Comparison of ENCODE assay signal across 1 cellular context in the genomic region with DNA sequence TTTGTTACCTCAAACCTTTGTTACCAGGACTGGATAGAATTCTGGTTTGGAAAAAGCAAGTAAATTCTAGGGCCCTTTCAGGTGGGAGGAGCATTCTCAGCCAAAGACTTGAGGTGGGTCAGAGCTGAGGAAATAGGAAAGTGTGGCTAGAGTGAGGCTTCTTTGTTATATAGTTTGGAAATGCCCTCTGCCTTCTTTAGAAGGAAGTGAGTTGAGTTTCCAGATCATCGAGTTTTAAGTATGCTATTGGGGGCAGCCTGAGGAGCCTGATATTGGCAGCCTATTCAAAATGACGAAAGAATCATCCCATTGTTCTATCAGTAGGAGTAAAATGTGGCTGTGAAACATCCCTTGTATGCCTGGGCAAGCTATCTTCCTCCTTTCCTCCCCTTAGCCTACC.
TF ChIP-seq lines count a peak whose summit lies in the region.

No MANE protein-coding gene starts in this region.

TF ChIP-seq in H1, 55 proteins besides CTCF, POLR2A, EP300 and RAD21:
- TF ChIP-seq TAF1 (IDR thresholded peaks at IDR 0.05; ENCODE audit: low read depth, low read length) = no peak
- TF ChIP-seq CEBPB (IDR thresholded peaks at IDR 0.05; ENCODE audit: low read depth, low read length) = no peak
- TF ChIP-seq RFX5 (IDR thresholded peaks at IDR 0.05; ENCODE audit: borderline replicate concordance, low read depth, low read length) = no peak
- TF ChIP-seq FOSL1 (IDR thresholded peaks at IDR 0.05; ENCODE audit: insufficient read depth, low read depth, low read length) = no peak
- no peak for TF ChIP-seq KDM5A (IDR thresholded peaks at IDR 0.05; ENCODE audit: low read length)
- TF ChIP-seq SRF (IDR thresholded peaks at IDR 0.05; ENCODE audit: low read depth, low read length) = no peak
- no peak for TF ChIP-seq TAF7 (optimal IDR thresholded peaks at IDR 0.05; ENCODE audit: borderline replicate concordance, low read depth, low read length)
- TF ChIP-seq SP1 (IDR thresholded peaks at IDR 0.05; ENCODE audit: low read depth, low read length) = no peak
- TF ChIP-seq CBX8 (IDR thresholded peaks at IDR 0.05; ENCODE audit: borderline replicate concordance, low read depth, low read length) = no peak
- no peak for TF ChIP-seq JUN (IDR thresholded peaks at IDR 0.05; ENCODE audit: low read depth, low read length)
- no peak for TF ChIP-seq RBBP5 (IDR thresholded peaks at IDR 0.05; ENCODE audit: borderline replicate concordance, low read depth, low read length)
- TF ChIP-seq, protein P1, sequence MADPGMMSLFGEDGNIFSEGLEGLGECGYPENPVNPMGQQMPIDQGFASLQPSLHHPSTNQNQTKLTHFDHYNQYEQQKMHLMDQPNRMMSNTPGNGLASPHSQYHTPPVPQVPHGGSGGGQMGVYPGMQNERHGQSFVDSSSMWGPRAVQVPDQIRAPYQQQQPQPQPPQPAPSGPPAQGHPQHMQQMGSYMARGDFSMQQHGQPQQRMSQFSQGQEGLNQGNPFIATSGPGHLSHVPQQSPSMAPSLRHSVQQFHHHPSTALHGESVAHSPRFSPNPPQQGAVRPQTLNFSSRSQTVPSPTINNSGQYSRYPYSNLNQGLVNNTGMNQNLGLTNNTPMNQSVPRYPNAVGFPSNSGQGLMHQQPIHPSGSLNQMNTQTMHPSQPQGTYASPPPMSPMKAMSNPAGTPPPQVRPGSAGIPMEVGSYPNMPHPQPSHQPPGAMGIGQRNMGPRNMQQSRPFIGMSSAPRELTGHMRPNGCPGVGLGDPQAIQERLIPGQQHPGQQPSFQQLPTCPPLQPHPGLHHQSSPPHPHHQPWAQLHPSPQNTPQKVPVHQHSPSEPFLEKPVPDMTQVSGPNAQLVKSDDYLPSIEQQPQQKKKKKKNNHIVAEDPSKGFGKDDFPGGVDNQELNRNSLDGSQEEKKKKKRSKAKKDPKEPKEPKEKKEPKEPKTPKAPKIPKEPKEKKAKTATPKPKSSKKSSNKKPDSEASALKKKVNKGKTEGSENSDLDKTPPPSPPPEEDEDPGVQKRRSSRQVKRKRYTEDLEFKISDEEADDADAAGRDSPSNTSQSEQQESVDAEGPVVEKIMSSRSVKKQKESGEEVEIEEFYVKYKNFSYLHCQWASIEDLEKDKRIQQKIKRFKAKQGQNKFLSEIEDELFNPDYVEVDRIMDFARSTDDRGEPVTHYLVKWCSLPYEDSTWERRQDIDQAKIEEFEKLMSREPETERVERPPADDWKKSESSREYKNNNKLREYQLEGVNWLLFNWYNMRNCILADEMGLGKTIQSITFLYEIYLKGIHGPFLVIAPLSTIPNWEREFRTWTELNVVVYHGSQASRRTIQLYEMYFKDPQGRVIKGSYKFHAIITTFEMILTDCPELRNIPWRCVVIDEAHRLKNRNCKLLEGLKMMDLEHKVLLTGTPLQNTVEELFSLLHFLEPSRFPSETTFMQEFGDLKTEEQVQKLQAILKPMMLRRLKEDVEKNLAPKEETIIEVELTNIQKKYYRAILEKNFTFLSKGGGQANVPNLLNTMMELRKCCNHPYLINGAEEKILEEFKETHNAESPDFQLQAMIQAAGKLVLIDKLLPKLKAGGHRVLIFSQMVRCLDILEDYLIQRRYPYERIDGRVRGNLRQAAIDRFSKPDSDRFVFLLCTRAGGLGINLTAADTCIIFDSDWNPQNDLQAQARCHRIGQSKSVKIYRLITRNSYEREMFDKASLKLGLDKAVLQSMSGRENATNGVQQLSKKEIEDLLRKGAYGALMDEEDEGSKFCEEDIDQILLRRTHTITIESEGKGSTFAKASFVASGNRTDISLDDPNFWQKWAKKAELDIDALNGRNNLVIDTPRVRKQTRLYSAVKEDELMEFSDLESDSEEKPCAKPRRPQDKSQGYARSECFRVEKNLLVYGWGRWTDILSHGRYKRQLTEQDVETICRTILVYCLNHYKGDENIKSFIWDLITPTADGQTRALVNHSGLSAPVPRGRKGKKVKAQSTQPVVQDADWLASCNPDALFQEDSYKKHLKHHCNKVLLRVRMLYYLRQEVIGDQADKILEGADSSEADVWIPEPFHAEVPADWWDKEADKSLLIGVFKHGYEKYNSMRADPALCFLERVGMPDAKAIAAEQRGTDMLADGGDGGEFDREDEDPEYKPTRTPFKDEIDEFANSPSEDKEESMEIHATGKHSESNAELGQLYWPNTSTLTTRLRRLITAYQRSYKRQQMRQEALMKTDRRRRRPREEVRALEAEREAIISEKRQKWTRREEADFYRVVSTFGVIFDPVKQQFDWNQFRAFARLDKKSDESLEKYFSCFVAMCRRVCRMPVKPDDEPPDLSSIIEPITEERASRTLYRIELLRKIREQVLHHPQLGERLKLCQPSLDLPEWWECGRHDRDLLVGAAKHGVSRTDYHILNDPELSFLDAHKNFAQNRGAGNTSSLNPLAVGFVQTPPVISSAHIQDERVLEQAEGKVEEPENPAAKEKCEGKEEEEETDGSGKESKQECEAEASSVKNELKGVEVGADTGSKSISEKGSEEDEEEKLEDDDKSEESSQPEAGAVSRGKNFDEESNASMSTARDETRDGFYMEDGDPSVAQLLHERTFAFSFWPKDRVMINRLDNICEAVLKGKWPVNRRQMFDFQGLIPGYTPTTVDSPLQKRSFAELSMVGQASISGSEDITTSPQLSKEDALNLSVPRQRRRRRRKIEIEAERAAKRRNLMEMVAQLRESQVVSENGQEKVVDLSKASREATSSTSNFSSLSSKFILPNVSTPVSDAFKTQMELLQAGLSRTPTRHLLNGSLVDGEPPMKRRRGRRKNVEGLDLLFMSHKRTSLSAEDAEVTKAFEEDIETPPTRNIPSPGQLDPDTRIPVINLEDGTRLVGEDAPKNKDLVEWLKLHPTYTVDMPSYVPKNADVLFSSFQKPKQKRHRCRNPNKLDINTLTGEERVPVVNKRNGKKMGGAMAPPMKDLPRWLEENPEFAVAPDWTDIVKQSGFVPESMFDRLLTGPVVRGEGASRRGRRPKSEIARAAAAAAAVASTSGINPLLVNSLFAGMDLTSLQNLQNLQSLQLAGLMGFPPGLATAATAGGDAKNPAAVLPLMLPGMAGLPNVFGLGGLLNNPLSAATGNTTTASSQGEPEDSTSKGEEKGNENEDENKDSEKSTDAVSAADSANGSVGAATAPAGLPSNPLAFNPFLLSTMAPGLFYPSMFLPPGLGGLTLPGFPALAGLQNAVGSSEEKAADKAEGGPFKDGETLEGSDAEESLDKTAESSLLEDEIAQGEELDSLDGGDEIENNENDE (IDR thresholded peaks at IDR 0.05; ENCODE audit: insufficient replicate concordance, low read length) = no peak
- no peak for TF ChIP-seq CHD2 (IDR thresholded peaks at IDR 0.05; ENCODE audit: low read length)
- no peak for TF ChIP-seq RXRA (IDR thresholded peaks at IDR 0.05; ENCODE audit: insufficient read depth, low read depth, low read length)
- TF ChIP-seq ZNF274 (IDR thresholded peaks at IDR 0.05; ENCODE audit: borderline replicate concordance, extremely low read depth, low read length) = no peak
- TF ChIP-seq BACH1 (IDR thresholded peaks at IDR 0.05; ENCODE audit: low read length) = no peak
